Comparison of ENCODE assay signal across 16 cellular contexts in the genomic region with DNA sequence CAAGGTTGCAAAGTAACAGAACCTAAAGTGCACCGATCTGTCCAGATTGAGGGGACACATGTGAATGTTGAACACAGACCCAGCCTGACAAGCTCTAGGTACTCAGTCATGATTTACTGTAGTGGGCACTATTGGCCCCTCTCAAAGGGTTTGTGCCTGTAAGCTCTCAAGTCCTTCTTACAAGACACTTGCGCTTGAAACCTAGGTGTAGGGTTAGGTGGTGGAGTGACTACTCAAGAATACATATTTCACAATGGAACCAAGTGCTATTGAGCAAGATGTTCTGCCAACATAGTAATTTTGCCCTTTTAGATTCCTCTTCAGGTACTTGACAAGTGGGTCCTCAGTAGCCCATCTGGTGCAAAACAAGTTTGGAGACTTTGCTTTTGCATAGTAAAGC.
"Had no signal": no experiment of that assay in that cellular context is flagged by ENCODE, and none has a peak within 500 bp of the region (broad histone marks: within the 10 kb centered on the region; RNA-seq: fewer than 3 reads in every experiment).

No MANE protein-coding gene starts in this region.

- H3K27me3 ChIP-seq: tibial artery had no signal

- H3K9me3 ChIP-seq: mucosa of descending colon, tibial artery had no signal

- H3K4me3 ChIP-seq: mucosa of descending colon, tibial artery had no signal

- H3K27ac ChIP-seq: tibial artery had no signal

- H3K36me3 ChIP-seq: tibial artery had no signal

- DNase-seq: activated CD4-positive, alpha-beta T cell treated with anti-CD3 and anti-CD28 coated beads for 1 hour; activated CD4-positive, alpha-beta T cell treated with anti-CD3 and anti-CD28 coated beads, Interleukin-2, amount 50 U/mL, for 4 hours; activated naive CD4-positive, alpha-beta T cell treated with anti-CD3 and anti-CD28 coated beads, Interleukin-2, amount 10 ng/mL, durations not matched to agents 7 days and 5 days; activated T-cell treated with anti-CD3 and anti-CD28 coated beads for 4 hours; dermis blood vessel endothelial cell; left cardiac atrium; mucosa of descending colon; naive thymus-derived CD4-positive, alpha-beta T cell; posterior cingulate gyrus; retina; stimulated activated CD4-positive, alpha-beta T cell treated with anti-CD3 and anti-CD28 coated beads, Interleukin-15, amount 100 ng/mL, for 24 hours; stimulated activated CD4-positive, alpha-beta T cell treated with anti-CD3 and anti-CD28 coated beads, Interleukin-4, amount 100 ng/mL, for 1 hour; stimulated activated naive CD4-positive, alpha-beta T cell; T-cell; T1000; tibial artery had no signal

- ATAC-seq: left cardiac atrium; mucosa of descending colon; naive thymus-derived CD4-positive, alpha-beta T cell; T-cell had no signal
